3 cellular contexts compared by ENCODE assay signal in genomic region chr20:18088298-18088697, GRCh38.
TF ChIP-seq lines count a peak whose summit lies in the region.

No MANE protein-coding gene starts in this region.

TF ChIP-seq in HEK293, 187 proteins besides CTCF, POLR2A, EP300 and RAD21:
- TF ChIP-seq ZNF366 (tag by site-specific recombination; conservative IDR thresholded peaks at IDR 0.05) = peak; percentile 53; the same call in 1 of the 2 replicates

TF ChIP-seq in K562, 482 proteins besides CTCF, POLR2A, EP300 and RAD21:
- peak; percentile 66 for TF ChIP-seq ZNF512 (tag; IDR thresholded peaks at IDR 0.05)

TF ChIP-seq in HepG2, 621 proteins besides CTCF, POLR2A, EP300 and RAD21:
- peak; percentile 38; the same call in 1 of the 2 replicates for TF ChIP-seq CEBPB (IDR thresholded peaks at IDR 0.05; ENCODE audit: borderline replicate concordance, low read depth, low read length)
